ENCODE assay signal across 25 cellular contexts in the genomic region with DNA sequence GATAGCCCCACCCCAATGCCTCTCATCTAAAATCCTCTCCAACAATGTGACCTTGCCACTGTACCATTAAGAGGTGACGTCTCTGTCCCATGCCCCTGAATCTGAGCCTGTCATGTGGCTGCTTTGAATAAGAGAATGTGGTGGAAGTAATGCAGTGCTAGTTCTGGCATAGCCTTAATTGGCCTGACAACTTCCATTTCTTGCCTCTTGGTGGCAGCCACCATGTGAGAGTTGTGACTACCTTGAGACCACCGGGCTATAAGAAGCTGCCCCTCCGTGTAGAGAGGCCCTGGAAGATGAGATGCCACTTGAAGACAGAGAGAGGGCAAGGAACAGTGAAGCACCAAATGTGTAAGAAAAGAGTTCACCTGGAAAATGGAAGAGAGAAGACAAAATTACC.
DNase-seq lines count a peak whose midpoint lies in the region; ATAC-seq and TF ChIP-seq lines count a peak whose summit lies in the region.
"Had no signal": no experiment of that assay in that cellular context is flagged by ENCODE, and none has a peak within 500 bp of the region (broad histone marks: within the 10 kb centered on the region; RNA-seq: fewer than 3 reads in every experiment).

No MANE protein-coding gene starts in this region.

- H3K4me1 ChIP-seq in Karpas-422 (ENCODE audit: low read length) (no peaks in the 10 kb centered on the region), trophoblast cell (ENCODE audit: control insufficient read depth in 1 of 2, insufficient read depth in 2 of 2, low read length in 2 of 2) (no peaks in the 10 kb centered on the region), MM.1S (ENCODE audit: low read length) (no peaks in the 10 kb centered on the region)
- H3K4me1 ChIP-seq: gastroesophageal sphincter, pancreas, suprapubic skin, upper lobe of right lung had no signal

- no CpG with 5 or more reads among the region's 3 CpGs for WGBS in trophoblast cell (ENCODE audit: extremely low coverage, insufficient coverage, insufficient read length)

- no peaks in the 10 kb centered on the region for H3K79me1 ChIP-seq in trophoblast cell (ENCODE audit: low read length)

- no peak overlapping the region for H4K91ac ChIP-seq in trophoblast cell (ENCODE audit: low read depth, low read length)

- H3K4me2 ChIP-seq in Karpas-422 (ENCODE audit: low read depth, low read length, poor library complexity, severe bottlenecking), result no peak overlapping the region
- H3K4me2 ChIP-seq in trophoblast cell (ENCODE audit: low read length), result no peak overlapping the region
- H3K4me2 ChIP-seq in MM.1S (ENCODE audit: low read depth, low read length), result no peak overlapping the region
- H3K4me2 ChIP-seq: KMS-11 had no signal

- no peaks in the 10 kb centered on the region for H3F3A ChIP-seq in MM.1S (ENCODE audit: insufficient read depth, low read length)

- TF ChIP-seq CTCF in GM12875 (IDR thresholded peaks at IDR 0.05; ENCODE audit: borderline replicate concordance, insufficient read depth, low read depth, low read length) (peak; percentile 14; the same call in 1 of the 2 replicates), choroid plexus epithelial cell (conservative IDR thresholded peaks at IDR 0.05; ENCODE audit: low read depth, low read length) (peak; percentile 25), MM.1S (IDR thresholded peaks at IDR 0.05; ENCODE audit: low read length) (no peak)

- no peak overlapping the region for H2BK120ac ChIP-seq in trophoblast cell (ENCODE audit: insufficient read depth, low read length, poor library complexity)

- H3K9ac ChIP-seq in Karpas-422 (ENCODE audit: low read length) (no peak overlapping the region), trophoblast cell (ENCODE audit: low read length) (peak overlapping the region; percentile 11), MM.1S (ENCODE audit: low read length) (no peak overlapping the region)
- H3K9ac ChIP-seq: KMS-11 had no signal

- H2BK5ac ChIP-seq in trophoblast cell (ENCODE audit: low read depth, low read length, poor library complexity), result no peak overlapping the region

- H3K9me2 ChIP-seq in Karpas-422 (replicated peaks; ENCODE audit: insufficient read depth, low read length), result no peaks in the 10 kb centered on the region
- no peaks in the 10 kb centered on the region for H3K9me2 ChIP-seq in MM.1S (replicated peaks; ENCODE audit: insufficient read depth, low read length)

- H3K27me3 ChIP-seq in Karpas-422 (ENCODE audit: low read length), result no peaks in the 10 kb centered on the region
- H3K27me3 ChIP-seq in trophoblast cell (ENCODE audit: insufficient read depth, low read length), result no peaks in the 10 kb centered on the region
- peaks cover 76% of the 10 kb centered on the region for H3K27me3 ChIP-seq in MM.1S (replicated peaks; ENCODE audit: insufficient read depth, low read length)
- H3K27me3 ChIP-seq: gastroesophageal sphincter, pancreas, suprapubic skin, upper lobe of right lung had no signal

- no peak overlapping the region for H2AFZ ChIP-seq in Karpas-422 (ENCODE audit: low read length)
- H2AFZ ChIP-seq in trophoblast cell (ENCODE audit: insufficient read depth, low read length, poor library complexity), result no peak overlapping the region
- H2AFZ ChIP-seq in MM.1S (ENCODE audit: low read length), result no peak overlapping the region

- H4K8ac ChIP-seq in trophoblast cell (ENCODE audit: low read depth, low read length), result no peak overlapping the region

- ATAC-seq in GM19324 (IDR thresholded peaks at IDR 0.05; ENCODE audit: low FRiP score, unreplicated experiment) (no peak), GM18870 (IDR thresholded peaks at IDR 0.05; ENCODE audit: unreplicated experiment) (no peak)
- ATAC-seq: gastroesophageal sphincter; pancreas; stimulated activated naive B cell treated with anti-CD40 and anti-IgM and Interleukin-4, amounts not matched to agents 10 μg/mL and 1 μg/mL and 100 μg/mL, for 72 hours; upper lobe of right lung had no signal

- H2BK12ac ChIP-seq in trophoblast cell (ENCODE audit: low read length), result no peak overlapping the region

- no peak overlapping the region for H2AK5ac ChIP-seq in trophoblast cell (ENCODE audit: low read length)

- DNase-seq in Karpas-422 (peak; percentile 56), choroid plexus epithelial cell (ENCODE audit: low read depth) (no peak), trophoblast cell (no peak), MM.1S (no peak)
- DNase-seq: activated CD4-positive, CD25-positive, alpha-beta regulatory T cell; activated naive CD4-positive, alpha-beta T cell treated with Interleukin-2 at 50 U/mL for 16 hours; immature natural killer cell; mammary epithelial cell; NCI-H1436 treated with DMSO at 0.1 percent for 48 hours; NCI-H226; NCI-H69; nephron progenitor cell; pancreas; small intestine; stimulated activated naive B cell treated with anti-CD40 and anti-IgM and Interleukin-4, amounts not matched to agents 10 μg/mL and 1 μg/mL and 100 μg/mL, for 72 hours; T-helper 1 cell; upper lobe of right lung had no signal

- H4K20me1 ChIP-seq in Karpas-422 (ENCODE audit: insufficient read depth, low read depth, low read length), result no peaks in the 10 kb centered on the region
- H4K20me1 ChIP-seq in MM.1S (ENCODE audit: insufficient read depth, low read length), result no peaks in the 10 kb centered on the region

- H3K18ac ChIP-seq in trophoblast cell (ENCODE audit: low read length), result no peak overlapping the region

- H3K27ac ChIP-seq in Karpas-422 (ENCODE audit: low read length), result no peak overlapping the region
- no peak overlapping the region for H3K27ac ChIP-seq in trophoblast cell (ENCODE audit: low read depth, low read length)
- no peak overlapping the region for H3K27ac ChIP-seq in MM.1S (ENCODE audit: low read length)
- H3K27ac ChIP-seq: C4-2B, gastroesophageal sphincter, HL-60, KMS-11, pancreas, suprapubic skin, upper lobe of right lung had no signal

- peaks cover 34% of the 10 kb centered on the region for H3K9me3 ChIP-seq in Karpas-422 (ENCODE audit: low read length)
- no peaks in the 10 kb centered on the region for H3K9me3 ChIP-seq in trophoblast cell (ENCODE audit: insufficient read depth, low read depth, low read length)
- no peaks in the 10 kb centered on the region for H3K9me3 ChIP-seq in MM.1S (replicated peaks; ENCODE audit: insufficient read depth, low read length)
- H3K9me3 ChIP-seq: pancreas had no signal

- H3K14ac ChIP-seq in trophoblast cell (ENCODE audit: low read length), result no peak overlapping the region

- H3K79me2 ChIP-seq in Karpas-422 (ENCODE audit: low read length) (no peaks in the 10 kb centered on the region), trophoblast cell (ENCODE audit: control insufficient read depth, insufficient read depth, low read length, poor library complexity) (no peaks in the 10 kb centered on the region), MM.1S (ENCODE audit: low read length) (no peaks in the 10 kb centered on the region)

- H4K12ac ChIP-seq in trophoblast cell (ENCODE audit: low read depth, low read length), result no peak overlapping the region

- no peak overlapping the region for H3K4ac ChIP-seq in trophoblast cell (ENCODE audit: low read depth, low read length)

- H3K36me3 ChIP-seq in Karpas-422 (ENCODE audit: insufficient read depth, low read length) (0 out of 2 replicates have a peak, but pooled peaks cover 6% of the 10 kb centered on the region), trophoblast cell (ENCODE audit: control insufficient read depth in 1 of 2, insufficient read depth in 2 of 2, low read length in 2 of 2) (no peaks in the 10 kb centered on the region), MM.1S (replicated peaks; ENCODE audit: insufficient read depth, low read length) (no peaks in the 10 kb centered on the region)
- H3K36me3 ChIP-seq: pancreas had no signal

- H3K23ac ChIP-seq in trophoblast cell (ENCODE audit: low read length), result no peak overlapping the region

- H3K4me3 ChIP-seq in GM12875 (ENCODE audit: low read depth, low read length), result no peak overlapping the region
- H3K4me3 ChIP-seq in Karpas-422 (ENCODE audit: low read length), result no peak overlapping the region
- no peak overlapping the region for H3K4me3 ChIP-seq in choroid plexus epithelial cell (ENCODE audit: low read depth, low read length)
- H3K4me3 ChIP-seq in trophoblast cell (ENCODE audit: low read depth, low read length), result no peak overlapping the region
- H3K4me3 ChIP-seq in MM.1S (ENCODE audit: low read length), result no peak overlapping the region
- H3K4me3 ChIP-seq: gastroesophageal sphincter, pancreas, suprapubic skin, upper lobe of right lung had no signal
